37 cellular contexts compared by ENCODE assay signal in genomic region chr16:65817799-65818198, GRCh38.
"Had no signal": no experiment of that assay in that cellular context is flagged by ENCODE, and none has a peak within 500 bp of the region (broad histone marks: within the 10 kb centered on the region; RNA-seq: fewer than 3 reads in every experiment).

No MANE protein-coding gene starts in this region.

- H3K36me3 Mint-ChIP-seq: activated CD4-positive, alpha-beta memory T cell treated with anti-CD3 and anti-CD28 coated beads for 36 hours; activated CD8-positive, alpha-beta memory T cell treated with anti-CD3 and anti-CD28 coated beads, Interleukin-2, amount 10 ng/mL, durations not matched to agents 7 days and 5 days; activated naive CD4-positive, alpha-beta T cell treated with anti-CD3 and anti-CD28 coated beads, Interleukin-2, amount 50 U/mL, for 24 hours; activated naive CD8-positive, alpha-beta T cell treated with anti-CD3 and anti-CD28 coated beads for 36 hours; brain had no signal

- H3K27me3 Mint-ChIP-seq: activated CD4-positive, alpha-beta memory T cell treated with anti-CD3 and anti-CD28 coated beads for 36 hours; activated CD4-positive, alpha-beta T cell treated with anti-CD3 and anti-CD28 coated beads for 36 hours; activated CD4-positive, alpha-beta T cell treated with anti-CD3 and anti-CD28 coated beads, Interleukin-2, amount 10 ng/mL, durations not matched to agents 24 days and 14 days; activated CD8-positive, alpha-beta memory T cell treated with anti-CD3 and anti-CD28 coated beads, Interleukin-2, amount 10 ng/mL, durations not matched to agents 7 days and 5 days; activated naive CD8-positive, alpha-beta T cell treated with anti-CD3 and anti-CD28 coated beads for 36 hours; activated naive CD8-positive, alpha-beta T cell treated with anti-CD3 and anti-CD28 coated beads, Interleukin-2, amount 50 U/mL, for 24 hours; T-helper 17 cell had no signal

- H3K4me1 Mint-ChIP-seq: activated CD4-positive, alpha-beta T cell treated with anti-CD3 and anti-CD28 coated beads for 36 hours; activated CD4-positive, alpha-beta T cell treated with anti-CD3 and anti-CD28 coated beads, Interleukin-2, amount 10 ng/mL, durations not matched to agents 24 days and 14 days; activated CD8-positive, alpha-beta memory T cell treated with anti-CD3 and anti-CD28 coated beads, Interleukin-2, amount 10 ng/mL, durations not matched to agents 7 days and 5 days; activated naive CD4-positive, alpha-beta T cell treated with anti-CD3 and anti-CD28 coated beads, Interleukin-2, amount 50 U/mL, for 24 hours; activated naive CD8-positive, alpha-beta T cell treated with anti-CD3 and anti-CD28 coated beads for 36 hours; activated naive CD8-positive, alpha-beta T cell treated with anti-CD3 and anti-CD28 coated beads, Interleukin-2, amount 50 U/mL, for 24 hours; T-helper 17 cell had no signal

- H3K4me3 ChIP-seq: adrenal gland, breast epithelium, cardiac muscle cell, colonic mucosa, gastrocnemius medialis, heart right ventricle had no signal

- H3K4me3 Mint-ChIP-seq: activated CD4-positive, alpha-beta memory T cell treated with anti-CD3 and anti-CD28 coated beads for 36 hours; activated CD4-positive, alpha-beta T cell treated with anti-CD3 and anti-CD28 coated beads for 36 hours; activated CD4-positive, alpha-beta T cell treated with anti-CD3 and anti-CD28 coated beads, Interleukin-2, amount 10 ng/mL, durations not matched to agents 24 days and 14 days; activated CD8-positive, alpha-beta memory T cell treated with anti-CD3 and anti-CD28 coated beads, Interleukin-2, amount 10 ng/mL, durations not matched to agents 7 days and 5 days; activated CD8-positive, alpha-beta T cell treated with anti-CD3 and anti-CD28 coated beads, Interleukin-2, amount 10 ng/mL, durations not matched to agents 7 days and 5 days; activated naive CD4-positive, alpha-beta T cell treated with anti-CD3 and anti-CD28 coated beads for 36 hours; activated naive CD4-positive, alpha-beta T cell treated with anti-CD3 and anti-CD28 coated beads, Interleukin-2, amount 50 U/mL, for 24 hours; activated naive CD8-positive, alpha-beta T cell treated with anti-CD3 and anti-CD28 coated beads for 36 hours; activated naive CD8-positive, alpha-beta T cell treated with anti-CD3 and anti-CD28 coated beads, Interleukin-2, amount 50 U/mL, for 24 hours; activated T-helper 1 cell treated with anti-CD3 and anti-CD28 coated beads, Interleukin-12 subunit alpha, Interleukin-12 subunit beta, Interleukin-2, Interleukin-4 antibody, amounts not matched to agents 30 ng/mL and 10 ng/mL and 1 ng/mL, durations not matched to agents 14 hours and 24 hours and 36 hours; brain; endodermal cell; T-helper 17 cell; T-helper 2 cell treated with Interferon-gamma antibody and Interleukin-4, amounts not matched to agents 5 μg/mL and 100 μg/mL, for 36 hours had no signal

- H3K27ac Mint-ChIP-seq: activated CD4-positive, alpha-beta memory T cell treated with anti-CD3 and anti-CD28 coated beads for 36 hours; activated CD4-positive, alpha-beta T cell treated with anti-CD3 and anti-CD28 coated beads for 36 hours; activated CD4-positive, alpha-beta T cell treated with anti-CD3 and anti-CD28 coated beads, Interleukin-2, amount 10 ng/mL, durations not matched to agents 24 days and 14 days; activated CD8-positive, alpha-beta memory T cell treated with anti-CD3 and anti-CD28 coated beads, Interleukin-2, amount 10 ng/mL, durations not matched to agents 7 days and 5 days; activated CD8-positive, alpha-beta T cell treated with anti-CD3 and anti-CD28 coated beads, Interleukin-2, amount 10 ng/mL, durations not matched to agents 7 days and 5 days; activated naive CD4-positive, alpha-beta T cell treated with anti-CD3 and anti-CD28 coated beads for 36 hours; activated naive CD4-positive, alpha-beta T cell treated with anti-CD3 and anti-CD28 coated beads, Interleukin-2, amount 50 U/mL, for 24 hours; activated naive CD8-positive, alpha-beta T cell treated with anti-CD3 and anti-CD28 coated beads for 36 hours; activated naive CD8-positive, alpha-beta T cell treated with anti-CD3 and anti-CD28 coated beads, Interleukin-2, amount 50 U/mL, for 24 hours; activated T-helper 1 cell treated with anti-CD3 and anti-CD28 coated beads, Interleukin-12 subunit alpha, Interleukin-12 subunit beta, Interleukin-2, Interleukin-4 antibody, amounts not matched to agents 30 ng/mL and 10 ng/mL and 1 ng/mL, durations not matched to agents 14 hours and 24 hours and 36 hours; activated T-helper 2 cell treated with anti-CD3 and anti-CD28 coated beads, Interferon-gamma antibody, Interleukin-2, Interleukin-4, amounts not matched to agents 10 μg/mL and 5 μg/mL and 100 μg/mL, durations not matched to agents 14 hours and 24 hours and 36 hours; brain; endodermal cell; T-helper 17 cell; T-helper 2 cell treated with Interferon-gamma antibody and Interleukin-4, amounts not matched to agents 5 μg/mL and 100 μg/mL, for 36 hours had no signal

- H3K27me3 ChIP-seq: adrenal gland, breast epithelium, cardiac muscle cell, colonic mucosa, foreskin keratinocyte, gastrocnemius medialis had no signal

- DNase-seq: activated CD4-positive, alpha-beta memory T cell treated with anti-CD3 and anti-CD28 coated beads for 36 hours; activated CD4-positive, alpha-beta T cell treated with anti-CD3 and anti-CD28 coated beads for 36 hours; activated CD4-positive, alpha-beta T cell treated with anti-CD3 and anti-CD28 coated beads, Interleukin-2, amount 10 ng/mL, durations not matched to agents 24 days and 14 days; activated CD4-positive, CD25-positive, alpha-beta regulatory T cell; activated CD4-positive, CD25-positive, alpha-beta regulatory T cell treated with anti-CD3 and anti-CD28 coated beads, Interleukin-2, amount 50 U/mL, for 72 hours; activated CD8-positive, alpha-beta memory T cell treated with anti-CD3 and anti-CD28 coated beads, Interleukin-2, amount 10 ng/mL, durations not matched to agents 7 days and 5 days; activated CD8-positive, alpha-beta memory T cell treated with anti-CD3 and anti-CD28 coated beads, Interleukin-2, amount 50 U/mL, for 4 hours; activated CD8-positive, alpha-beta T cell treated with anti-CD3 and anti-CD28 coated beads, Interleukin-2, amount 10 ng/mL, durations not matched to agents 7 days and 5 days; activated effector memory CD4-positive, alpha-beta T cell treated with anti-CD3 and anti-CD28 coated beads, Interleukin-2, amount 50 U/mL, for 16 hours; activated naive CD4-positive, alpha-beta T cell treated with anti-CD3 and anti-CD28 coated beads for 36 hours; activated naive CD8-positive, alpha-beta T cell treated with anti-CD3 and anti-CD28 coated beads for 36 hours; activated naive CD8-positive, alpha-beta T cell treated with anti-CD3 and anti-CD28 coated beads, Interleukin-2, amount 50 U/mL, for 24 hours; activated T-cell treated with anti-CD3 and anti-CD28 coated beads, Interleukin-2, amount 50 U/mL, for 1 hour; activated T-cell treated with anti-CD3 and anti-CD28 coated beads, Interleukin-2, amount 50 U/mL, for 48 hours; adrenal gland; amygdala; aorta; central memory CD4-positive, alpha-beta T cell; cerebellar nuclear complex; colonic mucosa; effector CD8-positive, alpha-beta T cell; endodermal cell; foreskin keratinocyte; gastrocnemius medialis; heart right ventricle; T-helper 1 cell; T-helper 17 cell; T1000; WERI-Rb-1 had no signal

- H3K9me3 Mint-ChIP-seq: activated CD4-positive, alpha-beta T cell treated with anti-CD3 and anti-CD28 coated beads, Interleukin-2, amount 10 ng/mL, durations not matched to agents 24 days and 14 days; activated naive CD8-positive, alpha-beta T cell treated with anti-CD3 and anti-CD28 coated beads for 36 hours; activated T-helper 1 cell treated with anti-CD3 and anti-CD28 coated beads, Interleukin-12 subunit alpha, Interleukin-12 subunit beta, Interleukin-2, Interleukin-4 antibody, amounts not matched to agents 30 ng/mL and 10 ng/mL and 1 ng/mL, durations not matched to agents 14 hours and 24 hours and 36 hours; activated T-helper 2 cell treated with anti-CD3 and anti-CD28 coated beads, Interferon-gamma antibody, Interleukin-2, Interleukin-4, amounts not matched to agents 10 μg/mL and 5 μg/mL and 100 μg/mL, durations not matched to agents 14 hours and 24 hours and 36 hours; endodermal cell; T-helper 2 cell treated with Interferon-gamma antibody and Interleukin-4, amounts not matched to agents 5 μg/mL and 100 μg/mL, for 36 hours had no signal

- H3K36me3 ChIP-seq: adrenal gland, breast epithelium, cardiac muscle cell, colonic mucosa, gastrocnemius medialis, heart right ventricle, WERI-Rb-1 had no signal

- ATAC-seq: activated CD4-positive, alpha-beta T cell treated with anti-CD3 and anti-CD28 coated beads for 36 hours; activated CD8-positive, alpha-beta memory T cell treated with anti-CD3 and anti-CD28 coated beads, Interleukin-2, amount 10 ng/mL, durations not matched to agents 7 days and 5 days; activated CD8-positive, alpha-beta T cell treated with anti-CD3 and anti-CD28 coated beads, Interleukin-2, amount 10 ng/mL, durations not matched to agents 7 days and 5 days; activated naive CD8-positive, alpha-beta T cell treated with anti-CD3 and anti-CD28 coated beads, Interleukin-2, amount 50 U/mL, for 24 hours; esophagus mucosa; foreskin keratinocyte; gastrocnemius medialis; heart right ventricle; T-helper 17 cell had no signal

- H3K9me3 ChIP-seq: adrenal gland, colonic mucosa, gastrocnemius medialis had no signal

- H3K4me1 ChIP-seq: adrenal gland, breast epithelium, colonic mucosa, foreskin keratinocyte, gastrocnemius medialis, heart right ventricle had no signal

- H3K27ac ChIP-seq: adrenal gland, breast epithelium, cardiac muscle cell, colonic mucosa, foreskin keratinocyte, gastrocnemius medialis, heart right ventricle, WERI-Rb-1 had no signal
